10 cellular contexts compared by ENCODE assay signal in genomic region chr13:90968510-90968909, GRCh38.
DNase-seq lines count a peak whose midpoint lies in the region; ATAC-seq, FAIRE-seq and TF ChIP-seq lines count a peak whose summit lies in the region.
"Had no signal": no experiment of that assay in that cellular context is flagged by ENCODE, and none has a peak within 500 bp of the region (broad histone marks: within the 10 kb centered on the region; RNA-seq: fewer than 3 reads in every experiment).

No MANE protein-coding gene starts in this region.

- H3K4me1 Mint-ChIP-seq in stimulated activated effector memory CD8-positive, alpha-beta T cell treated with anti-CD3 and anti-CD28 coated beads, Interleukin-12 subunit alpha, Interleukin-12 subunit beta, amount 100 ng/mL, for 72 hours: no peaks in the 10 kb centered on the region
- H3K4me1 Mint-ChIP-seq in CD4-positive, alpha-beta T cell (ENCODE audit: low read depth): no peaks in the 10 kb centered on the region
- no peaks in the 10 kb centered on the region for H3K4me1 Mint-ChIP-seq in immature natural killer cell

- intact Hi-C loops in kidney (cut with DNase I) (no loop called here), Right ventricle myocardium inferior (cut with DNase I) (no loop called here)
- intact Hi-C loops in CD4-positive, alpha-beta T cell (cut with DNase I, micrococcal nuclease): no loop called here

- peaks cover 15% of the 10 kb centered on the region for H3K9me3 Mint-ChIP-seq in stimulated activated effector memory CD8-positive, alpha-beta T cell treated with anti-CD3 and anti-CD28 coated beads, Interleukin-12 subunit alpha, Interleukin-12 subunit beta, amount 100 ng/mL, for 72 hours
- no peaks in the 10 kb centered on the region for H3K9me3 Mint-ChIP-seq in CD4-positive, alpha-beta T cell
- peaks cover 2 to 31% (median 9%) of the 10 kb centered on the region in 6 donors for H3K9me3 Mint-ChIP-seq in immature natural killer cell

- no peak overlapping the region for H3K9ac ChIP-seq in kidney (ENCODE audit: low read length in 2 of 2)

- DNase-seq in D341Med (ENCODE audit: low spot score) (peak; percentile 67), HCEC 1CT (peak; percentile 1), SJCRH30 (peak; percentile 28 to 64), kidney (no peak), immature natural killer cell (no peak), Right ventricle myocardium inferior (ENCODE audit: missing footprints) (no peak)
- DNase-seq in stimulated activated effector memory CD8-positive, alpha-beta T cell treated with anti-CD3 and anti-CD28 coated beads, Interleukin-12 subunit alpha, Interleukin-12 subunit beta, amount 100 ng/mL, for 72 hours (ENCODE audit: low spot score in 2 of 2): no peak
- no peak for DNase-seq in CD4-positive, alpha-beta T cell
- DNase-seq: occipital lobe had no signal

- FAIRE-seq in kidney (lab: Jason Lieb, UNC): no peak

- H3K27me3 ChIP-seq in SJCRH30: no peaks in the 10 kb centered on the region
- H3K27me3 ChIP-seq in CD4-positive, alpha-beta T cell (ENCODE audit: control insufficient read depth, insufficient read depth, low read length): no peaks in the 10 kb centered on the region
- H3K27me3 ChIP-seq: SJSA1 had no signal

- CTCF ChIA-PET in CD4-positive, alpha-beta T cell (lab: Charles Lee): no interaction called here

- H3K4me3 ChIP-seq in SJCRH30: no peak overlapping the region
- H3K4me3 ChIP-seq in kidney (ENCODE audit: low read length in 2 of 2): no peak overlapping the region
- H3K4me3 ChIP-seq: SJSA1 had no signal

- POLR2A ChIA-PET in CD4-positive, alpha-beta T cell (lab: Charles Lee): no interaction called here

- no peak overlapping the region for H3K27ac Mint-ChIP-seq in stimulated activated effector memory CD8-positive, alpha-beta T cell treated with anti-CD3 and anti-CD28 coated beads, Interleukin-12 subunit alpha, Interleukin-12 subunit beta, amount 100 ng/mL, for 72 hours
- H3K27ac Mint-ChIP-seq in CD4-positive, alpha-beta T cell: no peak overlapping the region
- H3K27ac Mint-ChIP-seq in immature natural killer cell: no peak overlapping the region

- H3K27ac ChIP-seq in SJCRH30: no peak overlapping the region
- H3K27ac ChIP-seq in kidney (ENCODE audit: low read depth in 2 of 2, low read length in 2 of 2): no peak overlapping the region
- H3K27ac ChIP-seq in CD4-positive, alpha-beta T cell (ENCODE audit: low read depth, low read length): no peak overlapping the region
- H3K27ac ChIP-seq: SJSA1 had no signal

- H3K27me3 Mint-ChIP-seq in CD4-positive, alpha-beta T cell: no peaks in the 10 kb centered on the region
- no peaks in the 10 kb centered on the region for H3K27me3 Mint-ChIP-seq in immature natural killer cell (ENCODE audit: low read depth in 3 of 3)

- H3K4me3 Mint-ChIP-seq in stimulated activated effector memory CD8-positive, alpha-beta T cell treated with anti-CD3 and anti-CD28 coated beads, Interleukin-12 subunit alpha, Interleukin-12 subunit beta, amount 100 ng/mL, for 72 hours: no peak overlapping the region
- no peak overlapping the region for H3K4me3 Mint-ChIP-seq in CD4-positive, alpha-beta T cell
- no peak overlapping the region for H3K4me3 Mint-ChIP-seq in immature natural killer cell

- ATAC-seq in stimulated activated effector memory CD8-positive, alpha-beta T cell treated with anti-CD3 and anti-CD28 coated beads, Interleukin-12 subunit alpha, Interleukin-12 subunit beta, amount 100 ng/mL, for 72 hours: no peak
- no peak for ATAC-seq in CD4-positive, alpha-beta T cell (ENCODE audit: poor library complexity)
- ATAC-seq in Right ventricle myocardium inferior: no peak

- peak; percentile 58 for TF ChIP-seq CTCF in kidney (IDR thresholded peaks at IDR 0.05; ENCODE audit: borderline replicate concordance, extremely low read depth, insufficient read depth)
- TF ChIP-seq CTCF in CD4-positive, alpha-beta T cell (IDR thresholded peaks at IDR 0.05): no peak

- no peaks in the 10 kb centered on the region for H3K4me1 ChIP-seq in SJCRH30
- no peaks in the 10 kb centered on the region for H3K4me1 ChIP-seq in kidney (ENCODE audit: control insufficient read depth in 1 of 2, insufficient read depth in 1 of 2, low read depth in 1 of 2, low read length in 2 of 2)
- H3K4me1 ChIP-seq: SJSA1 had no signal

- no peaks in the 10 kb centered on the region for H3K9me3 ChIP-seq in SJCRH30 (replicated peaks)
- H3K9me3 ChIP-seq in kidney (ENCODE audit: control insufficient read depth in 1 of 2, low read length in 2 of 2): no peaks in the 10 kb centered on the region
- H3K9me3 ChIP-seq in CD4-positive, alpha-beta T cell (ENCODE audit: control insufficient read depth, low read length): no peaks in the 10 kb centered on the region
- H3K9me3 ChIP-seq: SJSA1 had no signal

- no peaks in the 10 kb centered on the region for H3K36me3 Mint-ChIP-seq in stimulated activated effector memory CD8-positive, alpha-beta T cell treated with anti-CD3 and anti-CD28 coated beads, Interleukin-12 subunit alpha, Interleukin-12 subunit beta, amount 100 ng/mL, for 72 hours
- no peaks in the 10 kb centered on the region for H3K36me3 Mint-ChIP-seq in CD4-positive, alpha-beta T cell (ENCODE audit: low read depth)
- H3K36me3 Mint-ChIP-seq in immature natural killer cell: no peaks in the 10 kb centered on the region

- H3K36me3 ChIP-seq in SJCRH30 (no peaks in the 10 kb centered on the region), kidney (ENCODE audit: control insufficient read depth in 1 of 2, insufficient read depth in 2 of 2, low read length in 2 of 2) (no peaks in the 10 kb centered on the region)
- H3K36me3 ChIP-seq: SJSA1 had no signal

Comparison
In these comparisons a context has a peak if more than half of its experiments do, and no peak if none do; other contexts are left out.
1. DNase-seq: peak in D341Med (single experiment), HCEC 1CT (single experiment) and SJCRH30 (2 of 2); none in kidney (single experiment), stimulated activated effector memory CD8-positive, alpha-beta T cell treated with anti-CD3 and anti-CD28 coated beads, Interleukin-12 subunit alpha, Interleukin-12 subunit beta, amount 100 ng/mL, for 72 hours (0 of 2), CD4-positive, alpha-beta T cell (0 of 10), immature natural killer cell (0 of 3) and Right ventricle myocardium inferior (single experiment).